Comparison of ENCODE assay signal across 23 cellular contexts in genomic region chr5:96664669-96665068, GRCh38. TPM values are rescaled to one million over a fixed set of nuclear protein-coding genes. Genes with fewer than 3 reads are reported as not detected.
DNase-seq lines count a peak whose midpoint lies in the region; ATAC-seq and TF ChIP-seq lines count a peak whose summit lies in the region.
"Had no signal": no experiment of that assay in that cellular context is flagged by ENCODE, and none has a peak within 500 bp of the region (broad histone marks: within the 10 kb centered on the region; RNA-seq: fewer than 3 reads in every experiment).

No MANE protein-coding gene starts in this region.

- H3K4me1 Mint-ChIP-seq in CD4-positive, alpha-beta T cell (ENCODE audit: low read depth): peaks cover 66% of the 10 kb centered on the region
- H3K4me1 Mint-ChIP-seq in MCF 10A (ENCODE audit: insufficient read depth, unreplicated experiment): peaks cover 20% of the 10 kb centered on the region
- H3K4me1 Mint-ChIP-seq in naive thymus-derived CD8-positive, alpha-beta T cell: peaks cover 21 to 77% (median 42%) of the 10 kb centered on the region in 4 donors
- peaks cover 42% of the 10 kb centered on the region for H3K4me1 Mint-ChIP-seq in stimulated activated memory B cell treated with anti-CD40 and anti-IgM and Interleukin-4, amounts not matched to agents 10 μg/mL and 1 μg/mL and 100 μg/mL, for 72 hours

- no TSS peak for BruUV-seq in MCF 10A (replicated peaks; lab: Mats Ljungman, UMichigan)

- POLR2A ChIA-PET in CD4-positive, alpha-beta T cell (lab: Charles Lee): no interaction called here
- POLR2A ChIA-PET in MCF 10A (lab: Yijun Ruan, JAX): interaction anchor here (1.0 to 1.5 kb wide), 3 partner anchors 21 to 51 kb away, joined by 3 to 6 read pairs (median 4); no protein-coding TSS in a partner anchor
- POLR2A ChIA-PET in naive thymus-derived CD8-positive, alpha-beta T cell (lab: Charles Lee): no interaction called here

- H3K9me3 Mint-ChIP-seq in CD4-positive, alpha-beta T cell: no peaks in the 10 kb centered on the region
- H3K9me3 Mint-ChIP-seq in MCF 10A (ENCODE audit: unreplicated experiment): no peaks in the 10 kb centered on the region
- no peaks in the 10 kb centered on the region for H3K9me3 Mint-ChIP-seq in naive thymus-derived CD8-positive, alpha-beta T cell
- H3K9me3 Mint-ChIP-seq in stimulated activated memory B cell treated with anti-CD40 and anti-IgM and Interleukin-4, amounts not matched to agents 10 μg/mL and 1 μg/mL and 100 μg/mL, for 72 hours: no peaks in the 10 kb centered on the region
- H3K9me3 Mint-ChIP-seq: activated naive CD4-positive, alpha-beta T cell treated with anti-CD3 and anti-CD28 coated beads, Interleukin-2, amount 50 U/mL, for 24 hours; stimulated activated naive CD8-positive, alpha-beta T cell treated with anti-CD3 and anti-CD28 coated beads, Interleukin-15, Interleukin-2, amounts not matched to agents 100 ng/mL and 50 ng/mL, for 24 hours had no signal

- H3K27me3 Mint-ChIP-seq in CD4-positive, alpha-beta T cell: no peaks in the 10 kb centered on the region
- no peaks in the 10 kb centered on the region for H3K27me3 Mint-ChIP-seq in MCF 10A (ENCODE audit: insufficient read depth, unreplicated experiment)
- H3K27me3 Mint-ChIP-seq in naive thymus-derived CD8-positive, alpha-beta T cell: no peaks in the 10 kb centered on the region
- H3K27me3 Mint-ChIP-seq in stimulated activated memory B cell treated with anti-CD40 and anti-IgM and Interleukin-4, amounts not matched to agents 10 μg/mL and 1 μg/mL and 100 μg/mL, for 72 hours: no peaks in the 10 kb centered on the region
- H3K27me3 Mint-ChIP-seq: activated naive CD4-positive, alpha-beta T cell treated with anti-CD3 and anti-CD28 coated beads, Interleukin-2, amount 50 U/mL, for 24 hours had no signal

- ATAC-seq in CD4-positive, alpha-beta T cell (ENCODE audit: poor library complexity): no peak
- ATAC-seq in naive thymus-derived CD8-positive, alpha-beta T cell: no peak
- no peak for ATAC-seq in HG02588 (IDR thresholded peaks at IDR 0.05; ENCODE audit: unreplicated experiment)
- no peak for ATAC-seq in stimulated activated memory B cell treated with anti-CD40 and anti-IgM and Interleukin-4, amounts not matched to agents 10 μg/mL and 1 μg/mL and 100 μg/mL, for 72 hours
- ATAC-seq: activated CD4-positive, alpha-beta T cell treated with anti-CD3 and anti-CD28 coated beads for 36 hours; foreskin keratinocyte; left cardiac atrium had no signal

- no peak for DNase-seq in CD4-positive, alpha-beta T cell
- DNase-seq in NAMALWA (ENCODE audit: low spot score): peak; percentile 4
- no peak for DNase-seq in MCF 10A (ENCODE audit: unreplicated experiment)
- DNase-seq in naive thymus-derived CD8-positive, alpha-beta T cell: peak in 3 of 10 donors; percentile 15 to 36 (median 30)
- DNase-seq in posterior vena cava (ENCODE audit: low spot score): no peak
- no peak for DNase-seq in H7
- DNase-seq: activated CD4-positive, alpha-beta T cell treated with anti-CD3 and anti-CD28 coated beads for 36 hours; activated T-cell treated with anti-CD3 and anti-CD28 coated beads for 4 hours; cerebellar nuclear complex; foreskin keratinocyte; left cardiac atrium; NCI-H1436; NCI-H345; posterior cingulate gyrus; SIG-M5; stimulated activated CD4-positive, alpha-beta T cell treated with anti-CD3 and anti-CD28 coated beads, Interleukin-15, amount 100 ng/mL, for 24 hours had no signal

- no peaks in the 10 kb centered on the region for H3K9me3 ChIP-seq in CD4-positive, alpha-beta T cell (ENCODE audit: control insufficient read depth, low read length)
- H3K9me3 ChIP-seq: vagina had no signal

- H3K4me3 Mint-ChIP-seq in CD4-positive, alpha-beta T cell: peak overlapping the region; percentile 83
- H3K4me3 Mint-ChIP-seq in MCF 10A (ENCODE audit: unreplicated experiment): no peak overlapping the region
- peak overlapping the region in 3 of 10 donors; percentile 3 to 48 (median 8) for H3K4me3 Mint-ChIP-seq in naive thymus-derived CD8-positive, alpha-beta T cell
- no peak overlapping the region for H3K4me3 Mint-ChIP-seq in stimulated activated memory B cell treated with anti-CD40 and anti-IgM and Interleukin-4, amounts not matched to agents 10 μg/mL and 1 μg/mL and 100 μg/mL, for 72 hours

- H3K36me3 Mint-ChIP-seq in CD4-positive, alpha-beta T cell (ENCODE audit: low read depth): peaks cover 15% of the 10 kb centered on the region
- peaks cover 15% of the 10 kb centered on the region for H3K36me3 Mint-ChIP-seq in MCF 10A (ENCODE audit: insufficient read depth, unreplicated experiment)
- H3K36me3 Mint-ChIP-seq in naive thymus-derived CD8-positive, alpha-beta T cell: peaks cover 0 to 2% (median 0%) of the 10 kb centered on the region in 3 donors
- H3K36me3 Mint-ChIP-seq in stimulated activated memory B cell treated with anti-CD40 and anti-IgM and Interleukin-4, amounts not matched to agents 10 μg/mL and 1 μg/mL and 100 μg/mL, for 72 hours: no peaks in the 10 kb centered on the region
- H3K36me3 Mint-ChIP-seq: activated naive CD4-positive, alpha-beta T cell treated with anti-CD3 and anti-CD28 coated beads, Interleukin-2, amount 50 U/mL, for 24 hours had no signal

- peak overlapping the region; percentile 95 for H3K27ac Mint-ChIP-seq in CD4-positive, alpha-beta T cell
- H3K27ac Mint-ChIP-seq in MCF 10A (ENCODE audit: low read depth, unreplicated experiment): peak overlapping the region; percentile 23
- H3K27ac Mint-ChIP-seq in naive thymus-derived CD8-positive, alpha-beta T cell: peak overlapping the region in 7 of 10 donors; percentile 3 to 58 (median 49)
- H3K27ac Mint-ChIP-seq in stimulated activated memory B cell treated with anti-CD40 and anti-IgM and Interleukin-4, amounts not matched to agents 10 μg/mL and 1 μg/mL and 100 μg/mL, for 72 hours: no peak overlapping the region
- H3K27ac Mint-ChIP-seq: activated CD4-positive, alpha-beta T cell treated with anti-CD3 and anti-CD28 coated beads for 36 hours; activated naive CD4-positive, alpha-beta T cell treated with anti-CD3 and anti-CD28 coated beads, Interleukin-2, amount 50 U/mL, for 24 hours; stimulated activated naive CD8-positive, alpha-beta T cell treated with anti-CD3 and anti-CD28 coated beads, Interleukin-15, Interleukin-2, amounts not matched to agents 100 ng/mL and 50 ng/mL, for 24 hours had no signal

- intact Hi-C loops in CD4-positive, alpha-beta T cell (cut with DNase I, micrococcal nuclease): loop anchor here (2.0 to 10.0 kb wide), 6 partner anchors 38 to 1110 kb away; partner anchors contain the start of genes ARSK (in 1 of the 2) and SKIC3 (in 1 of the 2)
- intact Hi-C loops in MCF 10A (cut with micrococcal nuclease): loop anchor here (5.0 kb wide), 1 partner anchor 38 kb away; no protein-coding TSS in a partner anchor
- intact Hi-C loops in posterior vena cava (cut with DNase I): no loop called here

- no peak for TF ChIP-seq CTCF in CD4-positive, alpha-beta T cell (IDR thresholded peaks at IDR 0.05)
- no peak for TF ChIP-seq CTCF in MCF 10A (IDR thresholded peaks at IDR 0.05; ENCODE audit: unreplicated experiment)

- no peaks in the 10 kb centered on the region for H3K27me3 ChIP-seq in CD4-positive, alpha-beta T cell (ENCODE audit: control insufficient read depth, insufficient read depth, low read length)
- peaks cover 30% of the 10 kb centered on the region for H3K27me3 ChIP-seq in H7 (ENCODE audit: control insufficient read depth, insufficient read depth, low read length)
- H3K27me3 ChIP-seq: foreskin keratinocyte, vagina had no signal

- H3K27ac ChIP-seq in CD4-positive, alpha-beta T cell (ENCODE audit: low read depth, low read length): no peak overlapping the region
- H3K27ac ChIP-seq: foreskin keratinocyte, HL-60, KMS-11, vagina had no signal

- no peaks in the 10 kb centered on the region for H3K36me3 ChIP-seq in H7 (replicated peaks; ENCODE audit: control insufficient read depth, insufficient read depth, low read length)
- H3K36me3 ChIP-seq: vagina had no signal

- H3K4me3 ChIP-seq in H7 (ENCODE audit: insufficient read depth, low read depth, low read length): no peak overlapping the region
- H3K4me3 ChIP-seq: vagina had no signal

- CTCF ChIA-PET in CD4-positive, alpha-beta T cell (lab: Charles Lee): no interaction called here
- CTCF ChIA-PET in MCF 10A (lab: Yijun Ruan, JAX): interaction anchor here (1.5 to 2.6 kb wide), 2 partner anchors 49 to 50 kb away, joined by 4 to 10 read pairs; no protein-coding TSS in a partner anchor

RNA-seq across cellular contexts. Expression of gene CAST, which starts 2.5 kb away (rescaled TPM):
- total RNA-seq in CD4-positive, alpha-beta T cell: 100 to 1,000 TPM; 197 to 200 TPM
- total RNA-seq in MCF 10A (2022): 351 and 393 TPM in 2 replicates
- total RNA-seq in naive thymus-derived CD8-positive, alpha-beta T cell: 100 to 1,000 TPM; 114 to 115 TPM
- 10 to 100 TPM; 29.9 to 42.2 (median 32.9) TPM for polyA plus RNA-seq in naive thymus-derived CD8-positive, alpha-beta T cell
- total RNA-seq in posterior vena cava: 100 to 1,000 TPM; 278 to 312 TPM
- 12.0 and 18.8 TPM in 2 replicates for total RNA-seq in H7 (2014; rRNA removed; shearing (Covaris generic))

Comparison
In these comparisons a context has a peak if more than half of its experiments do, and no peak if none do; other contexts are left out.
1. intact Hi-C loops: an anchor here in CD4-positive, alpha-beta T cell (2.0 to 10.0 kb wide) and MCF 10A (5.0 kb wide); none called in posterior vena cava.